Comparison of ENCODE assay signal across 28 cellular contexts in genomic region chr3:89139901-89140300, GRCh38. TPM values are rescaled to one million over a fixed set of nuclear protein-coding genes. Genes with fewer than 3 reads are reported as not detected.
"Had no signal": no experiment of that assay in that cellular context is flagged by ENCODE, and none has a peak within 500 bp of the region (broad histone marks: within the 10 kb centered on the region; RNA-seq: fewer than 3 reads in every experiment).

No MANE protein-coding gene starts in this region.

- H3K36me3 ChIP-seq: neural progenitor cell, ovary, spleen, suprapubic skin, tibial artery, transverse colon, upper lobe of right lung, uterus had no signal

- H3K4me1 ChIP-seq: neural progenitor cell, parathyroid adenoma, psoas muscle, spleen, suprapubic skin, testis, tibial artery, transverse colon, upper lobe of right lung, uterus had no signal

- H3K79me2 ChIP-seq: parathyroid adenoma had no signal

- H3K9ac ChIP-seq: neural progenitor cell, parathyroid adenoma had no signal

- H3K27ac ChIP-seq: neural progenitor cell, ovary, parathyroid adenoma, psoas muscle, skin epidermis, spleen, suprapubic skin, testis, tibial artery, transverse colon, upper lobe of right lung, uterus had no signal

- DNase-seq: naive thymus-derived CD8-positive, alpha-beta T cell; nephron progenitor cell; occipital lobe; ovary; posterior cingulate gyrus; psoas muscle; right cardiac atrium; spleen; stimulated activated CD4-positive, alpha-beta T cell treated with anti-CD3 and anti-CD28 coated beads, Interleukin-12 subunit alpha, Interleukin-12 subunit beta, amount 100 ng/mL, for 4 hours; stimulated activated CD4-positive, alpha-beta T cell treated with anti-CD3 and anti-CD28 coated beads, Interleukin-1b, Interleukin-23, amount 100 ng/mL, for 48 hours; stimulated activated CD4-positive, alpha-beta T cell treated with anti-CD3 and anti-CD28 coated beads, Interleukin-4, amount 100 ng/mL, for 1 hour; stimulated activated CD4-positive, alpha-beta T cell treated with anti-CD3 and anti-CD28 coated beads, Interleukin-4, amount 100 ng/mL, for 4 hours; stimulated activated CD8-positive, alpha-beta memory T cell treated with anti-CD3 and anti-CD28 coated beads, Interleukin-4, amount 100 ng/mL, for 48 hours; stimulated activated naive CD4-positive, alpha-beta T cell; stimulated activated naive CD8-positive, alpha-beta T cell treated with anti-CD3 and anti-CD28 coated beads, Interleukin-15, amount 100 ng/mL, for 72 hours; stimulated activated naive CD8-positive, alpha-beta T cell treated with anti-CD3 and anti-CD28 coated beads, Interleukin-15, Interleukin-2, amounts not matched to agents 100 U/mL and 50 U/mL, for 24 hours; substantia nigra; testis; tibial artery; transverse colon; upper lobe of right lung; uterus had no signal

- H3K4me2 ChIP-seq: neural progenitor cell, smooth muscle cell had no signal

- H3K9me3 ChIP-seq: ovary, psoas muscle, spleen, suprapubic skin, testis, tibial artery, transverse colon, upper lobe of right lung, uterus had no signal

- H3K27me3 ChIP-seq: neural progenitor cell, ovary, spleen, suprapubic skin, testis, tibial artery, transverse colon, upper lobe of right lung, uterus had no signal

- H3K4me3 ChIP-seq: neural progenitor cell, ovary, psoas muscle, skin epidermis, smooth muscle cell, spleen, suprapubic skin, testis, tibial artery, transverse colon, upper lobe of right lung, uterus had no signal

- H2AFZ ChIP-seq: neural progenitor cell, parathyroid adenoma had no signal

RNA-seq across cellular contexts. Expression of gene EPHA3, which starts 32.5 kb away (rescaled TPM):
- total RNA-seq: naive thymus-derived CD8-positive, alpha-beta T cell; natural killer cell treated with Interleukin-12 subunit alpha and Interleukin-12 subunit beta and Interleukin-15 and Interleukin-18, amount 100 ng/mL, for 72 hours had no signal
- polyA plus RNA-seq: naive thymus-derived CD8-positive, alpha-beta T cell had no signal
